ENCODE assay signal across 15 cellular contexts in genomic region chr13:92390217-92390616, GRCh38.
DNase-seq lines count a peak whose midpoint lies in the region; ATAC-seq and TF ChIP-seq lines count a peak whose summit lies in the region.
"Had no signal": no experiment of that assay in that cellular context is flagged by ENCODE, and none has a peak within 500 bp of the region (broad histone marks: within the 10 kb centered on the region; RNA-seq: fewer than 3 reads in every experiment).

No MANE protein-coding gene starts in this region.

- H3K4me2 ChIP-seq in OCI-LY1 (ENCODE audit: low read length), result peak overlapping the region; percentile 54
- H3K4me2 ChIP-seq: BLaER1 treated with 17β-estradiol and CSF1 and Interleukin-3, amounts not matched to agents 10 nM and 100 nM had no signal

- no peaks in the 10 kb centered on the region for H4K20me1 ChIP-seq in OCI-LY1 (ENCODE audit: insufficient read depth, low read length)
- H4K20me1 ChIP-seq: BLaER1 treated with 17β-estradiol and CSF1 and Interleukin-3, amounts not matched to agents 10 nM and 100 nM had no signal

- no peaks in the 10 kb centered on the region for H3K9me3 ChIP-seq in OCI-LY1 (ENCODE audit: low read length)
- H3K9me3 ChIP-seq: BLaER1 treated with 17β-estradiol and CSF1 and Interleukin-3, amounts not matched to agents 10 nM and 100 nM; left ventricle myocardium inferior; right lobe of liver had no signal

- no peaks in the 10 kb centered on the region for H3F3A ChIP-seq in OCI-LY1 (ENCODE audit: insufficient read depth, low read length)

- no peak for ATAC-seq in GM18505 (IDR thresholded peaks at IDR 0.05; ENCODE audit: unreplicated experiment)
- ATAC-seq: right lobe of liver had no signal

- peak overlapping the region; percentile 13; the same call in 1 of the 2 replicates for H3K9ac ChIP-seq in OCI-LY1 (ENCODE audit: low read length)
- H3K9ac ChIP-seq: BLaER1 treated with 17β-estradiol and CSF1 and Interleukin-3, amounts not matched to agents 10 nM and 100 nM had no signal

- no peaks in the 10 kb centered on the region for H3K9me2 ChIP-seq in OCI-LY1 (ENCODE audit: low read depth, low read length)

- peak; percentile 5 for DNase-seq in Jurkat, Clone E6-1 (ENCODE audit: low read depth, low spot score)
- DNase-seq in NCI-H2081 treated with DMSO at 0.1 percent for 48 hours (lab: John Stamatoyannopoulos, UW), result peak; percentile 47
- peak; percentile 10 for DNase-seq in retina
- no peak for DNase-seq in RPMI8226
- DNase-seq in GM03348 (ENCODE audit: low spot score), result no peak
- DNase-seq: activated CD4-positive, alpha-beta T cell treated with anti-CD3 and anti-CD28 coated beads, Interleukin-2, amount 50 U/mL, for 1 hour; aorta; KG1; left ventricle myocardium inferior; right lobe of liver; stimulated activated naive CD4-positive, alpha-beta T cell had no signal

- H2AFZ ChIP-seq in OCI-LY1 (ENCODE audit: low read length), result no peak overlapping the region

- peaks cover 34% of the 10 kb centered on the region for H3K4me1 ChIP-seq in OCI-LY1 (ENCODE audit: insufficient read depth, low read length, severe bottlenecking)
- H3K4me1 ChIP-seq: BLaER1 treated with 17β-estradiol and CSF1 and Interleukin-3, amounts not matched to agents 10 nM and 100 nM; left ventricle myocardium inferior; right lobe of liver had no signal

- no peaks in the 10 kb centered on the region for H3K27me3 ChIP-seq in OCI-LY1 (ENCODE audit: insufficient read depth, low read length)
- H3K27me3 ChIP-seq: BLaER1 treated with 17β-estradiol and CSF1 and Interleukin-3, amounts not matched to agents 10 nM and 100 nM; right lobe of liver had no signal

- peak overlapping the region; percentile 80 for H3K27ac ChIP-seq in OCI-LY1 (ENCODE audit: low read depth, low read length, poor library complexity, severe bottlenecking)
- H3K27ac ChIP-seq: BLaER1 treated with 17β-estradiol and CSF1 and Interleukin-3, amounts not matched to agents 10 nM and 100 nM; coronary artery; left ventricle myocardium inferior; right lobe of liver had no signal

- TF ChIP-seq CTCF in OCI-LY1 (IDR thresholded peaks at IDR 0.05; ENCODE audit: low read length), result no peak

- no peaks in the 10 kb centered on the region for H3K36me3 ChIP-seq in OCI-LY1 (ENCODE audit: insufficient read depth, low read length)
- H3K36me3 ChIP-seq: BLaER1 treated with 17β-estradiol and CSF1 and Interleukin-3, amounts not matched to agents 10 nM and 100 nM; left ventricle myocardium inferior; right lobe of liver had no signal

- H3K79me2 ChIP-seq in OCI-LY1 (ENCODE audit: insufficient read depth, low read length), result no peaks in the 10 kb centered on the region

- no peak for TF ChIP-seq POLR2A in GM18505 (IDR thresholded peaks at IDR 0.05; ENCODE audit: borderline replicate concordance, extremely low read depth, insufficient read depth, insufficient read length)

- no peak overlapping the region for H3K4me3 ChIP-seq in Jurkat, Clone E6-1 (ENCODE audit: low read length)
- H3K4me3 ChIP-seq in OCI-LY1 (ENCODE audit: low read depth, low read length, poor library complexity, severe bottlenecking), result no peak overlapping the region
- H3K4me3 ChIP-seq: BLaER1 treated with 17β-estradiol and CSF1 and Interleukin-3, amounts not matched to agents 10 nM and 100 nM; coronary artery; left ventricle myocardium inferior; right lobe of liver had no signal

Comparison
In these comparisons a context has a peak if more than half of its experiments do, and no peak if none do; other contexts are left out.
1. DNase-seq: peak in Jurkat, Clone E6-1 (single experiment), NCI-H2081 treated with DMSO at 0.1 percent for 48 hours (single experiment) and retina (single experiment); none in RPMI8226 (single experiment) and GM03348 (single experiment).